Comparison of ENCODE assay signal across 32 cellular contexts in genomic region chr17:9957244-9957643, GRCh38. TPM values are rescaled to one million over a fixed set of nuclear protein-coding genes. Genes with fewer than 3 reads are reported as not detected.
"Had no signal": no experiment of that assay in that cellular context is flagged by ENCODE, and none has a peak within 500 bp of the region (broad histone marks: within the 10 kb centered on the region; RNA-seq: fewer than 3 reads in every experiment).

No MANE protein-coding gene starts in this region.

- H3K4me3 Mint-ChIP-seq: naive B cell; natural killer cell treated with Interleukin-12 subunit alpha and Interleukin-12 subunit beta and Interleukin-15 and Interleukin-18, amount 100 ng/mL, for 72 hours; neural crest cell; stimulated activated memory B cell treated with anti-CD40 and anti-IgM and Interleukin-4, amounts not matched to agents 10 μg/mL and 1 μg/mL and 100 μg/mL, for 72 hours; stimulated activated naive CD8-positive, alpha-beta T cell treated with anti-CD3 and anti-CD28 coated beads, Interleukin-15, Interleukin-2, amounts not matched to agents 100 ng/mL and 50 ng/mL, for 24 hours had no signal

- ATAC-seq: foreskin keratinocyte; gastroesophageal sphincter; heart left ventricle; left ventricle myocardium superior; lower lobe of right lung; mucosa of descending colon; natural killer cell treated with Interleukin-12 subunit alpha and Interleukin-12 subunit beta and Interleukin-15 and Interleukin-18, amount 100 ng/mL, for 72 hours; psoas muscle; right cardiac atrium; stimulated activated memory B cell treated with anti-CD40 and anti-IgM and Interleukin-4, amounts not matched to agents 10 μg/mL and 1 μg/mL and 100 μg/mL, for 72 hours had no signal

- H3K27me3 Mint-ChIP-seq: natural killer cell treated with Interleukin-12 subunit alpha and Interleukin-12 subunit beta and Interleukin-15 and Interleukin-18, amount 100 ng/mL, for 72 hours; stimulated activated naive CD8-positive, alpha-beta T cell treated with anti-CD3 and anti-CD28 coated beads, Interleukin-15, Interleukin-2, amounts not matched to agents 100 ng/mL and 50 ng/mL, for 24 hours had no signal

- DNase-seq: dermis blood vessel endothelial cell; effector memory CD4-positive, alpha-beta T cell; foreskin keratinocyte; hippocampal formation; left ventricle myocardium superior; lower lobe of right lung; mucosa of descending colon; naive B cell; psoas muscle; right cardiac atrium; spleen; stimulated activated CD4-positive, alpha-beta T cell treated with anti-CD3 and anti-CD28 coated beads, Interleukin-4, amount 100 ng/mL, for 4 hours; transverse colon had no signal

- H3K27ac ChIP-seq: coronary artery, esophagus muscularis mucosa, foreskin keratinocyte, gastroesophageal sphincter, heart left ventricle, lower lobe of right lung, psoas muscle, skin epidermis, spleen, suprapubic skin, transverse colon, vagina had no signal

- H3K9me3 Mint-ChIP-seq: naive B cell; natural killer cell treated with Interleukin-12 subunit alpha and Interleukin-12 subunit beta and Interleukin-15 and Interleukin-18, amount 100 ng/mL, for 72 hours; neural crest cell; stimulated activated memory B cell treated with anti-CD40 and anti-IgM and Interleukin-4, amounts not matched to agents 10 μg/mL and 1 μg/mL and 100 μg/mL, for 72 hours; stimulated activated naive CD8-positive, alpha-beta T cell treated with anti-CD3 and anti-CD28 coated beads, Interleukin-15, Interleukin-2, amounts not matched to agents 100 ng/mL and 50 ng/mL, for 24 hours had no signal

- H3K27me3 ChIP-seq: foreskin keratinocyte, suprapubic skin, transverse colon, vagina had no signal

- H3K4me1 ChIP-seq: foreskin keratinocyte, psoas muscle, transverse colon had no signal

- H3K9me3 ChIP-seq: esophagus muscularis mucosa, gastroesophageal sphincter, heart left ventricle, lower lobe of right lung, mucosa of descending colon, psoas muscle, spleen, suprapubic skin, transverse colon, vagina had no signal

- H3K27ac Mint-ChIP-seq: naive B cell; natural killer cell treated with Interleukin-12 subunit alpha and Interleukin-12 subunit beta and Interleukin-15 and Interleukin-18, amount 100 ng/mL, for 72 hours; stimulated activated memory B cell treated with anti-CD40 and anti-IgM and Interleukin-4, amounts not matched to agents 10 μg/mL and 1 μg/mL and 100 μg/mL, for 72 hours; stimulated activated naive CD8-positive, alpha-beta T cell treated with anti-CD3 and anti-CD28 coated beads, Interleukin-15, Interleukin-2, amounts not matched to agents 100 ng/mL and 50 ng/mL, for 24 hours had no signal

- H3K4me1 Mint-ChIP-seq: stimulated activated memory B cell treated with anti-CD40 and anti-IgM and Interleukin-4, amounts not matched to agents 10 μg/mL and 1 μg/mL and 100 μg/mL, for 72 hours had no signal

- H3K36me3 ChIP-seq: suprapubic skin, transverse colon, vagina had no signal

- H3K4me3 ChIP-seq: coronary artery, esophagus muscularis mucosa, gastroesophageal sphincter, heart left ventricle, lower lobe of right lung, mucosa of descending colon, psoas muscle, skin epidermis, spleen, suprapubic skin, transverse colon, vagina had no signal

RNA-seq across cellular contexts. Expression of gene RCVRN, which starts 52.2 kb away (rescaled TPM):
- total RNA-seq: chondrocyte; dermis blood vessel endothelial cell; endothelial cell of umbilical vein; epithelial cell of proximal tubule; fibroblast of lung; foreskin keratinocyte; lower lobe of right lung; natural killer cell treated with Interleukin-12 subunit alpha and Interleukin-12 subunit beta and Interleukin-15 and Interleukin-18, amount 100 ng/mL, for 72 hours; osteocyte; psoas muscle; renal cortical epithelial cell; transverse colon; ureter had no signal
- polyA plus RNA-seq: endothelial cell of umbilical vein, fibroblast of lung, foreskin keratinocyte, keratinocyte had no signal
